Comparison of ENCODE assay signal across 1 cellular context in the genomic region with DNA sequence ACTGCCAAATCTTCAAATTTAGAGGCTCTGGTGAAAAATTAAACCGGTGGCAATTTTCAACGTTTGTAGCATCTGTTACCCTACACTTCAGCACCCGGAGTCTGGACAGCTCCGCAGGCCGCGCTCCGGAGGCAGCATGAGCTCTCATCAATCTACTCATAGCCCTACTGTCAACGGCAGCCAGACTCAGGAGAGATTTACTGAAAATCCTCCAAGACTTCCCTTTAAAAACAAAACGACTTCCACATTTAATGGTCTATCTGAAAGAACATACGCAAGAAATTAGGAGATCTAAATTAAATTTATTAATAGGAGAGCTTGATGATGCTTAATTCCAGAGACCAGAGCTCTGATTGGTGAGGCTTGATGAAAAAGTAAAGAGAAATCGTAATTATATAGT.
TF ChIP-seq lines count a peak whose summit lies in the region.

No MANE protein-coding gene starts in this region.

TF ChIP-seq in K562, 482 proteins besides CTCF, POLR2A, EP300 and RAD21 (continued from another document and continues in another):
- TF ChIP-seq, protein P1, sequence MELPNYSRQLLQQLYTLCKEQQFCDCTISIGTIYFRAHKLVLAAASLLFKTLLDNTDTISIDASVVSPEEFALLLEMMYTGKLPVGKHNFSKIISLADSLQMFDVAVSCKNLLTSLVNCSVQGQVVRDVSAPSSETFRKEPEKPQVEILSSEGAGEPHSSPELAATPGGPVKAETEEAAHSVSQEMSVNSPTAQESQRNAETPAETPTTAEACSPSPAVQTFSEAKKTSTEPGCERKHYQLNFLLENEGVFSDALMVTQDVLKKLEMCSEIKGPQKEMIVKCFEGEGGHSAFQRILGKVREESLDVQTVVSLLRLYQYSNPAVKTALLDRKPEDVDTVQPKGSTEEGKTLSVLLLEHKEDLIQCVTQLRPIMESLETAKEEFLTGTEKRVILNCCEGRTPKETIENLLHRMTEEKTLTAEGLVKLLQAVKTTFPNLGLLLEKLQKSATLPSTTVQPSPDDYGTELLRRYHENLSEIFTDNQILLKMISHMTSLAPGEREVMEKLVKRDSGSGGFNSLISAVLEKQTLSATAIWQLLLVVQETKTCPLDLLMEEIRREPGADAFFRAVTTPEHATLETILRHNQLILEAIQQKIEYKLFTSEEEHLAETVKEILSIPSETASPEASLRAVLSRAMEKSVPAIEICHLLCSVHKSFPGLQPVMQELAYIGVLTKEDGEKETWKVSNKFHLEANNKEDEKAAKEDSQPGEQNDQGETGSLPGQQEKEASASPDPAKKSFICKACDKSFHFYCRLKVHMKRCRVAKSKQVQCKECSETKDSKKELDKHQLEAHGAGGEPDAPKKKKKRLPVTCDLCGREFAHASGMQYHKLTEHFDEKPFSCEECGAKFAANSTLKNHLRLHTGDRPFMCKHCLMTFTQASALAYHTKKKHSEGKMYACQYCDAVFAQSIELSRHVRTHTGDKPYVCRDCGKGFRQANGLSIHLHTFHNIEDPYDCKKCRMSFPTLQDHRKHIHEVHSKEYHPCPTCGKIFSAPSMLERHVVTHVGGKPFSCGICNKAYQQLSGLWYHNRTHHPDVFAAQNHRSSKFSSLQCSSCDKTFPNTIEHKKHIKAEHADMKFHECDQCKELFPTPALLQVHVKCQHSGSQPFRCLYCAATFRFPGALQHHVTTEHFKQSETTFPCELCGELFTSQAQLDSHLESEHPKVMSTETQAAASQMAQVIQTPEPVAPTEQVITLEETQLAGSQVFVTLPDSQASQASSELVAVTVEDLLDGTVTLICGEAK (IDR thresholded peaks at IDR 0.05): peak; percentile 46; the same call in 1 of the 2 replicates
- TF ChIP-seq, protein P1 (CRISPR knock-in tag; IDR thresholded peaks at IDR 0.05): no peak
- peak; percentile 94 for TF ChIP-seq ZNF175 (CRISPR knock-in tag; IDR thresholded peaks at IDR 0.05; ENCODE audit: low read depth)
- 0 out of 2 replicates have a peak, but pooled peaks have one; percentile 51 for TF ChIP-seq ZNF589 (CRISPR knock-in tag; IDR thresholded peaks at IDR 0.05; ENCODE audit: low read depth)
- TF ChIP-seq NCOA4 (IDR thresholded peaks at IDR 0.05; ENCODE audit: partially characterized antibody): no peak
- TF ChIP-seq MEIS2 (IDR thresholded peaks at IDR 0.05; ENCODE audit: partially characterized antibody): peak; percentile 86
- TF ChIP-seq, protein P2, sequence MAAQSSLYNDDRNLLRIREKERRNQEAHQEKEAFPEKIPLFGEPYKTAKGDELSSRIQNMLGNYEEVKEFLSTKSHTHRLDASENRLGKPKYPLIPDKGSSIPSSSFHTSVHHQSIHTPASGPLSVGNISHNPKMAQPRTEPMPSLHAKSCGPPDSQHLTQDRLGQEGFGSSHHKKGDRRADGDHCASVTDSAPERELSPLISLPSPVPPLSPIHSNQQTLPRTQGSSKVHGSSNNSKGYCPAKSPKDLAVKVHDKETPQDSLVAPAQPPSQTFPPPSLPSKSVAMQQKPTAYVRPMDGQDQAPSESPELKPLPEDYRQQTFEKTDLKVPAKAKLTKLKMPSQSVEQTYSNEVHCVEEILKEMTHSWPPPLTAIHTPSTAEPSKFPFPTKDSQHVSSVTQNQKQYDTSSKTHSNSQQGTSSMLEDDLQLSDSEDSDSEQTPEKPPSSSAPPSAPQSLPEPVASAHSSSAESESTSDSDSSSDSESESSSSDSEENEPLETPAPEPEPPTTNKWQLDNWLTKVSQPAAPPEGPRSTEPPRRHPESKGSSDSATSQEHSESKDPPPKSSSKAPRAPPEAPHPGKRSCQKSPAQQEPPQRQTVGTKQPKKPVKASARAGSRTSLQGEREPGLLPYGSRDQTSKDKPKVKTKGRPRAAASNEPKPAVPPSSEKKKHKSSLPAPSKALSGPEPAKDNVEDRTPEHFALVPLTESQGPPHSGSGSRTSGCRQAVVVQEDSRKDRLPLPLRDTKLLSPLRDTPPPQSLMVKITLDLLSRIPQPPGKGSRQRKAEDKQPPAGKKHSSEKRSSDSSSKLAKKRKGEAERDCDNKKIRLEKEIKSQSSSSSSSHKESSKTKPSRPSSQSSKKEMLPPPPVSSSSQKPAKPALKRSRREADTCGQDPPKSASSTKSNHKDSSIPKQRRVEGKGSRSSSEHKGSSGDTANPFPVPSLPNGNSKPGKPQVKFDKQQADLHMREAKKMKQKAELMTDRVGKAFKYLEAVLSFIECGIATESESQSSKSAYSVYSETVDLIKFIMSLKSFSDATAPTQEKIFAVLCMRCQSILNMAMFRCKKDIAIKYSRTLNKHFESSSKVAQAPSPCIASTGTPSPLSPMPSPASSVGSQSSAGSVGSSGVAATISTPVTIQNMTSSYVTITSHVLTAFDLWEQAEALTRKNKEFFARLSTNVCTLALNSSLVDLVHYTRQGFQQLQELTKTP (IDR thresholded peaks at IDR 0.05; ENCODE audit: low read depth in 1 of 2, partially characterized antibody in 2 of 2): peak in 1 of 2 experiments; percentile 94
- TF ChIP-seq TEAD4 (IDR thresholded peaks at IDR 0.05; ENCODE audit: low read length): no peak
- 0 out of 2 replicates have a peak, but pooled peaks have one; percentile 71 for TF ChIP-seq TEAD4 (CRISPR knock-in tag; IDR thresholded peaks at IDR 0.05; ENCODE audit: borderline replicate concordance)
- no peak for TF ChIP-seq HSF4 (CRISPR knock-in tag; IDR thresholded peaks at IDR 0.05; ENCODE audit: borderline replicate concordance)
- TF ChIP-seq ZFP1 (CRISPR knock-in tag; IDR thresholded peaks at IDR 0.05): no peak
- no peak for TF ChIP-seq POLR2H (tag; IDR thresholded peaks at IDR 0.05; ENCODE audit: low read depth)
- peak; percentile 88 for TF ChIP-seq HDAC2 (IDR thresholded peaks at IDR 0.05)
- TF ChIP-seq, protein P3, sequence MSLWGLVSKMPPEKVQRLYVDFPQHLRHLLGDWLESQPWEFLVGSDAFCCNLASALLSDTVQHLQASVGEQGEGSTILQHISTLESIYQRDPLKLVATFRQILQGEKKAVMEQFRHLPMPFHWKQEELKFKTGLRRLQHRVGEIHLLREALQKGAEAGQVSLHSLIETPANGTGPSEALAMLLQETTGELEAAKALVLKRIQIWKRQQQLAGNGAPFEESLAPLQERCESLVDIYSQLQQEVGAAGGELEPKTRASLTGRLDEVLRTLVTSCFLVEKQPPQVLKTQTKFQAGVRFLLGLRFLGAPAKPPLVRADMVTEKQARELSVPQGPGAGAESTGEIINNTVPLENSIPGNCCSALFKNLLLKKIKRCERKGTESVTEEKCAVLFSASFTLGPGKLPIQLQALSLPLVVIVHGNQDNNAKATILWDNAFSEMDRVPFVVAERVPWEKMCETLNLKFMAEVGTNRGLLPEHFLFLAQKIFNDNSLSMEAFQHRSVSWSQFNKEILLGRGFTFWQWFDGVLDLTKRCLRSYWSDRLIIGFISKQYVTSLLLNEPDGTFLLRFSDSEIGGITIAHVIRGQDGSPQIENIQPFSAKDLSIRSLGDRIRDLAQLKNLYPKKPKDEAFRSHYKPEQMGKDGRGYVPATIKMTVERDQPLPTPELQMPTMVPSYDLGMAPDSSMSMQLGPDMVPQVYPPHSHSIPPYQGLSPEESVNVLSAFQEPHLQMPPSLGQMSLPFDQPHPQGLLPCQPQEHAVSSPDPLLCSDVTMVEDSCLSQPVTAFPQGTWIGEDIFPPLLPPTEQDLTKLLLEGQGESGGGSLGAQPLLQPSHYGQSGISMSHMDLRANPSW (CRISPR knock-in tag; IDR thresholded peaks at IDR 0.05): no peak
- no peak; the same call in 1 of the 2 replicates for TF ChIP-seq ZNF263 (CRISPR knock-in tag; IDR thresholded peaks at IDR 0.05; ENCODE audit: borderline replicate concordance)
- TF ChIP-seq, protein P4, sequence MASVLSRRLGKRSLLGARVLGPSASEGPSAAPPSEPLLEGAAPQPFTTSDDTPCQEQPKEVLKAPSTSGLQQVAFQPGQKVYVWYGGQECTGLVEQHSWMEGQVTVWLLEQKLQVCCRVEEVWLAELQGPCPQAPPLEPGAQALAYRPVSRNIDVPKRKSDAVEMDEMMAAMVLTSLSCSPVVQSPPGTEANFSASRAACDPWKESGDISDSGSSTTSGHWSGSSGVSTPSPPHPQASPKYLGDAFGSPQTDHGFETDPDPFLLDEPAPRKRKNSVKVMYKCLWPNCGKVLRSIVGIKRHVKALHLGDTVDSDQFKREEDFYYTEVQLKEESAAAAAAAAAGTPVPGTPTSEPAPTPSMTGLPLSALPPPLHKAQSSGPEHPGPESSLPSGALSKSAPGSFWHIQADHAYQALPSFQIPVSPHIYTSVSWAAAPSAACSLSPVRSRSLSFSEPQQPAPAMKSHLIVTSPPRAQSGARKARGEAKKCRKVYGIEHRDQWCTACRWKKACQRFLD (CRISPR knock-in tag; IDR thresholded peaks at IDR 0.05): peak; percentile 92
- no peak for TF ChIP-seq RBM17 (IDR thresholded peaks at IDR 0.05; ENCODE audit: borderline replicate concordance, low read depth, low read length)
- TF ChIP-seq, protein P5, sequence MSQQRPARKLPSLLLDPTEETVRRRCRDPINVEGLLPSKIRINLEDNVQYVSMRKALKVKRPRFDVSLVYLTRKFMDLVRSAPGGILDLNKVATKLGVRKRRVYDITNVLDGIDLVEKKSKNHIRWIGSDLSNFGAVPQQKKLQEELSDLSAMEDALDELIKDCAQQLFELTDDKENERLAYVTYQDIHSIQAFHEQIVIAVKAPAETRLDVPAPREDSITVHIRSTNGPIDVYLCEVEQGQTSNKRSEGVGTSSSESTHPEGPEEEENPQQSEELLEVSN (IDR thresholded peaks at IDR 0.05; ENCODE audit: borderline replicate concordance in 1 of 2, extremely low read depth in 1 of 2, insufficient read depth in 1 of 2, insufficient read length in 1 of 2, low read depth in 1 of 2, low read length in 1 of 2, poor library complexity in 1 of 2, severe bottlenecking in 1 of 2): peak in 1 of 2 experiments; percentile 32
- TF ChIP-seq ZNF212 (CRISPR knock-in tag; IDR thresholded peaks at IDR 0.05): no peak
- TF ChIP-seq, protein P6, sequence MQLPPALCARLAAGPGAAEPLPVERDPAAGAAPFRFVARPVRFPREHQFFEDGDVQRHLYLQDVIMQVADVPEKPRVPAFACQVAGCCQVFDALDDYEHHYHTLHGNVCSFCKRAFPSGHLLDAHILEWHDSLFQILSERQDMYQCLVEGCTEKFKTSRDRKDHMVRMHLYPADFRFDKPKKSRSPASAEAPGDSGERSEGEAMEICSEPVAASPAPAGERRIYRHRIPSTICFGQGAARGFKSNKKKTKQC (CRISPR knock-in tag; IDR thresholded peaks at IDR 0.05): peak; percentile 88
- TF ChIP-seq SAP30 (IDR thresholded peaks at IDR 0.05; ENCODE audit: borderline replicate concordance, insufficient read depth, low read depth, low read length, poor library complexity, severe bottlenecking): no peak
- TF ChIP-seq IFI16 (CRISPR knock-in tag; IDR thresholded peaks at IDR 0.05): no peak
- TF ChIP-seq, protein P7, sequence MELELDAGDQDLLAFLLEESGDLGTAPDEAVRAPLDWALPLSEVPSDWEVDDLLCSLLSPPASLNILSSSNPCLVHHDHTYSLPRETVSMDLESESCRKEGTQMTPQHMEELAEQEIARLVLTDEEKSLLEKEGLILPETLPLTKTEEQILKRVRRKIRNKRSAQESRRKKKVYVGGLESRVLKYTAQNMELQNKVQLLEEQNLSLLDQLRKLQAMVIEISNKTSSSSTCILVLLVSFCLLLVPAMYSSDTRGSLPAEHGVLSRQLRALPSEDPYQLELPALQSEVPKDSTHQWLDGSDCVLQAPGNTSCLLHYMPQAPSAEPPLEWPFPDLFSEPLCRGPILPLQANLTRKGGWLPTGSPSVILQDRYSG (tag; conservative IDR thresholded peaks at IDR 0.05; ENCODE audit: low read depth): peak; percentile 85; the same call in 1 of the 2 replicates
- TF ChIP-seq TGIF2 (CRISPR knock-in tag; IDR thresholded peaks at IDR 0.05): peak; percentile 81; the same call in 1 of the 2 replicates
- TF ChIP-seq SMARCA4 (IDR thresholded peaks at IDR 0.05): no peak
- TF ChIP-seq, protein P8, sequence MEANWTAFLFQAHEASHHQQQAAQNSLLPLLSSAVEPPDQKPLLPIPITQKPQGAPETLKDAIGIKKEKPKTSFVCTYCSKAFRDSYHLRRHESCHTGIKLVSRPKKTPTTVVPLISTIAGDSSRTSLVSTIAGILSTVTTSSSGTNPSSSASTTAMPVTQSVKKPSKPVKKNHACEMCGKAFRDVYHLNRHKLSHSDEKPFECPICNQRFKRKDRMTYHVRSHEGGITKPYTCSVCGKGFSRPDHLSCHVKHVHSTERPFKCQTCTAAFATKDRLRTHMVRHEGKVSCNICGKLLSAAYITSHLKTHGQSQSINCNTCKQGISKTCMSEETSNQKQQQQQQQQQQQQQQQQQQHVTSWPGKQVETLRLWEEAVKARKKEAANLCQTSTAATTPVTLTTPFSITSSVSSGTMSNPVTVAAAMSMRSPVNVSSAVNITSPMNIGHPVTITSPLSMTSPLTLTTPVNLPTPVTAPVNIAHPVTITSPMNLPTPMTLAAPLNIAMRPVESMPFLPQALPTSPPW (CRISPR knock-in tag; IDR thresholded peaks at IDR 0.05): peak; percentile 66
- TF ChIP-seq L3MBTL2 (IDR thresholded peaks at IDR 0.05): no peak
- TF ChIP-seq, protein P9, sequence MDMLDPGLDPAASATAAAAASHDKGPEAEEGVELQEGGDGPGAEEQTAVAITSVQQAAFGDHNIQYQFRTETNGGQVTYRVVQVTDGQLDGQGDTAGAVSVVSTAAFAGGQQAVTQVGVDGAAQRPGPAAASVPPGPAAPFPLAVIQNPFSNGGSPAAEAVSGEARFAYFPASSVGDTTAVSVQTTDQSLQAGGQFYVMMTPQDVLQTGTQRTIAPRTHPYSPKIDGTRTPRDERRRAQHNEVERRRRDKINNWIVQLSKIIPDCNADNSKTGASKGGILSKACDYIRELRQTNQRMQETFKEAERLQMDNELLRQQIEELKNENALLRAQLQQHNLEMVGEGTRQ (CRISPR knock-in tag; IDR thresholded peaks at IDR 0.05): peak; percentile 33; the same call in 1 of the 2 replicates
- 0 out of 2 replicates have a peak, but pooled peaks have one; percentile 12 for TF ChIP-seq RNF2 (IDR thresholded peaks at IDR 0.05)
- TF ChIP-seq ZNF24 (IDR thresholded peaks at IDR 0.05): peak; percentile 45; the same call in 1 of the 2 replicates
- TF ChIP-seq ZNF668 (CRISPR knock-in tag; IDR thresholded peaks at IDR 0.05): 0 out of 2 replicates have a peak, but pooled peaks have one; percentile 55
